Comparison of ENCODE assay signal across 9 cellular contexts in genomic region chr5:84088996-84089395, GRCh38.
DNase-seq lines count a peak whose midpoint lies in the region; ATAC-seq and TF ChIP-seq lines count a peak whose summit lies in the region.
"Had no signal": no experiment of that assay in that cellular context is flagged by ENCODE, and none has a peak within 500 bp of the region (broad histone marks: within the 10 kb centered on the region; RNA-seq: fewer than 3 reads in every experiment).

No MANE protein-coding gene starts in this region.

- H3K27ac ChIP-seq in IMR-90 (ENCODE audit: insufficient read depth, low read length), result no peak overlapping the region
- no peak overlapping the region for H3K27ac ChIP-seq in mesendoderm (ENCODE audit: low read depth, low read length)

- no peaks in the 10 kb centered on the region for H3K9me3 ChIP-seq in IMR-90 (ENCODE audit: control insufficient read depth, insufficient read depth, low read length)

- WGBS in IMR-90 (ENCODE audit: extremely low coverage in 2 of 2, insufficient read length in 1 of 2), 2 experiments, result no CpG with 5 or more reads among the region's 2 CpGs
- WGBS in mesendoderm (ENCODE audit: extremely low coverage, insufficient coverage, low lambda C conversion rate), result no CpG with 5 or more reads among the region's 2 CpGs

- TF ChIP-seq CTCF in GM06990 (IDR thresholded peaks at IDR 0.05; ENCODE audit: insufficient read depth, low read length, poor library complexity, severe bottlenecking) (peak; percentile 19), IMR-90 (conservative IDR thresholded peaks at IDR 0.05; ENCODE audit: low read depth, low read length) (peak; percentile 48)

- no peaks in the 10 kb centered on the region for H3K27me3 ChIP-seq in GM06990 (replicated peaks; ENCODE audit: control insufficient read depth, insufficient read depth, low read length)
- H3K27me3 ChIP-seq in IMR-90 (ENCODE audit: control insufficient read depth, insufficient read depth, low read length), result no peaks in the 10 kb centered on the region
- H3K27me3 ChIP-seq in mesendoderm (ENCODE audit: insufficient read depth, low read length, poor library complexity), result no peaks in the 10 kb centered on the region

- no peak overlapping the region for H3K14ac ChIP-seq in IMR-90 (replicated peaks; ENCODE audit: low read depth, low read length)

- intact Hi-C loops in IMR-90 (cut with micrococcal nuclease) (loop anchor here (1.0 kb wide), 1 partner anchor 290 kb away; no protein-coding TSS in a partner anchor), sciatic nerve (cut with DNase I) (no loop called here)

- H4K8ac ChIP-seq in IMR-90 (ENCODE audit: low read depth in 2 of 2, low read length in 2 of 2) (no peak overlapping the region), mesendoderm (ENCODE audit: low read depth, low read length) (no peak overlapping the region)

- H3K23ac ChIP-seq in IMR-90 (ENCODE audit: low read depth, low read length) (no peak overlapping the region), mesendoderm (ENCODE audit: low read length) (no peak overlapping the region)

- POLR2A ChIA-PET in IMR-90 (lab: Charles Lee; ENCODE audit: unreplicated experiment), result no interaction called here

- DNase-seq in GM06990 (ENCODE audit: extremely low read depth, insufficient read length) (no peak), IMR-90 (peak; percentile 44), amniotic epithelial cell (ENCODE audit: low read depth) (peak; percentile 70), mesendoderm (peak; percentile 37), sciatic nerve (ENCODE audit: low spot score) (no peak)
- DNase-seq: right cardiac atrium had no signal

- dilution Hi-C loops in IMR-90 (cut with HindIII; ENCODE audit: low sequenced_read_pairs, unreplicated experiment), result no loop called here

- ATAC-seq in IMR-90 (ENCODE audit: low read depth), result peak; percentile 53; the same call in 1 of the 2 replicates
- ATAC-seq in sciatic nerve, result no peak
- ATAC-seq in GM18907 (IDR thresholded peaks at IDR 0.05; ENCODE audit: unreplicated experiment), result no peak
- no peak for ATAC-seq in HG02973 (IDR thresholded peaks at IDR 0.05; ENCODE audit: unreplicated experiment)
- ATAC-seq in GM18498 (IDR thresholded peaks at IDR 0.05; ENCODE audit: unreplicated experiment), result no peak
- ATAC-seq: right cardiac atrium had no signal

- CTCF ChIA-PET in IMR-90 (lab: Yijun Ruan, JAX), result interaction anchor here (1.0 to 1.7 kb wide), 2 partner anchors 8 to 13 kb away, joined by 3 read pairs; no protein-coding TSS in a partner anchor

- H3K9ac ChIP-seq in IMR-90 (ENCODE audit: low read depth, low read length), result no peak overlapping the region
- H3K9ac ChIP-seq in mesendoderm (ENCODE audit: low read length), result no peak overlapping the region

- H3K4me1 ChIP-seq in IMR-90 (ENCODE audit: control insufficient read depth, insufficient read depth, low read length) (no peaks in the 10 kb centered on the region; the same call in 1 of the 2 replicates), mesendoderm (ENCODE audit: control insufficient read depth, low read depth, low read length) (no peaks in the 10 kb centered on the region)

- H3K36me3 ChIP-seq in GM06990 (ENCODE audit: control insufficient read depth, insufficient read depth, low read length) (no peaks in the 10 kb centered on the region), IMR-90 (ENCODE audit: control insufficient read depth, insufficient read depth, low read length) (no peaks in the 10 kb centered on the region), mesendoderm (ENCODE audit: control insufficient read depth, insufficient read depth, low read length) (no peaks in the 10 kb centered on the region)

- H3K4me3 ChIP-seq in GM06990 (replicated peaks; ENCODE audit: low read depth, low read length) (no peak overlapping the region), IMR-90 (ENCODE audit: insufficient read depth, low read depth, low read length) (no peak overlapping the region), mesendoderm (ENCODE audit: low read length) (no peak overlapping the region)

- H2BK20ac ChIP-seq in IMR-90 (ENCODE audit: low read depth, low read length), result no peak overlapping the region

- no peak overlapping the region for H2BK120ac ChIP-seq in IMR-90 (ENCODE audit: low read depth, low read length)
- H2BK120ac ChIP-seq in mesendoderm (ENCODE audit: low read depth, low read length), result no peak overlapping the region

- in situ Hi-C loops in IMR-90 (cut with MboI; ENCODE audit: low sequenced_read_pairs), result no loop called here

- H3K79me2 ChIP-seq in mesendoderm (ENCODE audit: control insufficient read depth, insufficient read depth, low read length), result no peaks in the 10 kb centered on the region

- BruUV-seq in IMR-90 (replicated peaks; lab: Mats Ljungman, UMichigan), result no TSS peak

- TF ChIP-seq POLR2A in IMR-90 (IDR thresholded peaks at IDR 0.05; ENCODE audit: low read depth, low read length), result no peak

- no peak overlapping the region for H4K91ac ChIP-seq in IMR-90 (ENCODE audit: insufficient read depth, low read depth, low read length)

- no peak overlapping the region for H4K5ac ChIP-seq in IMR-90 (ENCODE audit: low read depth, low read length)
- no peak overlapping the region for H4K5ac ChIP-seq in mesendoderm (ENCODE audit: low read length)

- TF ChIP-seq RAD21 in IMR-90 (IDR thresholded peaks at IDR 0.05; ENCODE audit: low read length), result peak; percentile 60

- no peak overlapping the region for H2AFZ ChIP-seq in IMR-90 (replicated peaks; ENCODE audit: low read length, poor library complexity)

- H3K18ac ChIP-seq in IMR-90 (ENCODE audit: low read depth, low read length), result no peak overlapping the region
- no peak overlapping the region for H3K18ac ChIP-seq in mesendoderm (ENCODE audit: low read length)

- H2AK5ac ChIP-seq in IMR-90 (ENCODE audit: low read depth, low read length) (no peak overlapping the region), mesendoderm (ENCODE audit: low read length) (no peak overlapping the region)

- no peak overlapping the region for H2AK9ac ChIP-seq in IMR-90 (replicated peaks; ENCODE audit: low read depth, low read length, poor library complexity)

- H2BK15ac ChIP-seq in IMR-90 (ENCODE audit: low read depth, low read length) (no peak overlapping the region), mesendoderm (replicated peaks; ENCODE audit: low read depth) (no peak overlapping the region)

- H3K4me2 ChIP-seq in IMR-90 (ENCODE audit: low read depth, low read length) (no peak overlapping the region), mesendoderm (ENCODE audit: low read length) (no peak overlapping the region)

- H3K56ac ChIP-seq in IMR-90 (ENCODE audit: extremely low read depth, insufficient read depth, low read length), result no peak overlapping the region
- no peak overlapping the region for H3K56ac ChIP-seq in mesendoderm (ENCODE audit: low read length)

- H3K79me1 ChIP-seq in IMR-90 (ENCODE audit: low read depth in 1 of 2, low read length in 2 of 2) (0 out of 4 replicates have a peak, but pooled peaks cover 0 to 3% of the 10 kb centered on the region in 2 experiments), mesendoderm (ENCODE audit: low read length) (no peaks in the 10 kb centered on the region)

- H3K9me1 ChIP-seq in IMR-90 (ENCODE audit: insufficient read depth, low read length), result no peaks in the 10 kb centered on the region

- no peaks in the 10 kb centered on the region for H4K20me1 ChIP-seq in IMR-90 (ENCODE audit: insufficient read depth, low read length)

- H2BK5ac ChIP-seq in IMR-90 (ENCODE audit: low read depth, low read length, poor library complexity, severe bottlenecking) (no peak overlapping the region), mesendoderm (ENCODE audit: low read length) (no peak overlapping the region)

- H3K4ac ChIP-seq in IMR-90 (ENCODE audit: low read depth, low read length) (no peak overlapping the region), mesendoderm (ENCODE audit: low read depth, low read length) (no peak overlapping the region)

TF ChIP-seq in IMR-90, 13 proteins besides CTCF, POLR2A, EP300 and RAD21:
- TF ChIP-seq MAFK (IDR thresholded peaks at IDR 0.05; ENCODE audit: low read depth, low read length), result no peak
- peak; percentile 24 for TF ChIP-seq SMC3 (IDR thresholded peaks at IDR 0.05; ENCODE audit: low read depth, low read length)
- peak; percentile 33; the same call in 1 of the 2 replicates for TF ChIP-seq USF2 (IDR thresholded peaks at IDR 0.05; ENCODE audit: low read depth, low read length)

Comparison
In these comparisons a context has a peak if more than half of its experiments do, and no peak if none do; other contexts are left out.
1. DNase-seq: peak in IMR-90 (single experiment), amniotic epithelial cell (single experiment) and mesendoderm (single experiment); none in GM06990 (single experiment) and sciatic nerve (single experiment).